In the genomic region with DNA sequence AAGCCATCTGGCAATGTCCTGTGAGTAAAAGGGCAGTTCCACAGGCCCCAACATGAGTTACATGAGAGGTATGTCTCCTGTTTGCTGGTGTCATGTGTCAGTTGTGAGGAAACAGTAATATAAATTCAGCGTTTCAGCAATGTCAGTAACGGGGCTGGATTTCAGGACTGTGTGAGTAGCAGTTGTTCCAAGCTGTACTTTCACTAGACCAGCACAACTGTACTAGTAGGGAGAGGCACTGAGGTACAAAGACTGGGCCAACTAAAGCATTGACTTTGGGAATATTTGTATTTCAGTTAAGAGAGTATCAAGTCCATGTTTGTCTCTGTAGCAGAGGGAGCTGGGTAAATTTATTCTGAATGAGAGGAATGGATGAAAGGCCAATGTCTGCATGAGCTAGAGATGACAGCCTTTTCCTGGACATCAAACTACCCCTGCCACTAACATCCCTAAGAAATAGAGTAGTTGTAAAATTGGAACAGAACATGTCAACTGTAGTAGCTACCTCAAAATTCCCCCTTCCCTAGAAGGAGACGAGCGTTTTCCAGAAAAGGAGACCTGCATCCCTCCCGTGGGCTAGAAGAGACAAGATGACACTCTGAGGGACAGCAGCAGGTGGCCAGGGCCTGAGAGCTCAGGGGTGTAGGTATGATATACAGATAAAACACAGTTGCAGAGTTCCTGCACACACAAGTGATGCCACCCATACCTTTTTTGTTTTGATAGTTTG, we compare ENCODE assay signal across 1 cellular context.
TF ChIP-seq lines count a peak whose summit lies in the region.

No MANE protein-coding gene starts in this region.

TF ChIP-seq in liver, 16 proteins besides CTCF, POLR2A, EP300 and RAD21 (continued from another document):
- TF ChIP-seq, protein P1, sequence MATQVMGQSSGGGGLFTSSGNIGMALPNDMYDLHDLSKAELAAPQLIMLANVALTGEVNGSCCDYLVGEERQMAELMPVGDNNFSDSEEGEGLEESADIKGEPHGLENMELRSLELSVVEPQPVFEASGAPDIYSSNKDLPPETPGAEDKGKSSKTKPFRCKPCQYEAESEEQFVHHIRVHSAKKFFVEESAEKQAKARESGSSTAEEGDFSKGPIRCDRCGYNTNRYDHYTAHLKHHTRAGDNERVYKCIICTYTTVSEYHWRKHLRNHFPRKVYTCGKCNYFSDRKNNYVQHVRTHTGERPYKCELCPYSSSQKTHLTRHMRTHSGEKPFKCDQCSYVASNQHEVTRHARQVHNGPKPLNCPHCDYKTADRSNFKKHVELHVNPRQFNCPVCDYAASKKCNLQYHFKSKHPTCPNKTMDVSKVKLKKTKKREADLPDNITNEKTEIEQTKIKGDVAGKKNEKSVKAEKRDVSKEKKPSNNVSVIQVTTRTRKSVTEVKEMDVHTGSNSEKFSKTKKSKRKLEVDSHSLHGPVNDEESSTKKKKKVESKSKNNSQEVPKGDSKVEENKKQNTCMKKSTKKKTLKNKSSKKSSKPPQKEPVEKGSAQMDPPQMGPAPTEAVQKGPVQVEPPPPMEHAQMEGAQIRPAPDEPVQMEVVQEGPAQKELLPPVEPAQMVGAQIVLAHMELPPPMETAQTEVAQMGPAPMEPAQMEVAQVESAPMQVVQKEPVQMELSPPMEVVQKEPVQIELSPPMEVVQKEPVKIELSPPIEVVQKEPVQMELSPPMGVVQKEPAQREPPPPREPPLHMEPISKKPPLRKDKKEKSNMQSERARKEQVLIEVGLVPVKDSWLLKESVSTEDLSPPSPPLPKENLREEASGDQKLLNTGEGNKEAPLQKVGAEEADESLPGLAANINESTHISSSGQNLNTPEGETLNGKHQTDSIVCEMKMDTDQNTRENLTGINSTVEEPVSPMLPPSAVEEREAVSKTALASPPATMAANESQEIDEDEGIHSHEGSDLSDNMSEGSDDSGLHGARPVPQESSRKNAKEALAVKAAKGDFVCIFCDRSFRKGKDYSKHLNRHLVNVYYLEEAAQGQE (IDR thresholded peaks at IDR 0.05), result peak; percentile 88
TF ChIP-seq in liver: peak in this region for 13.
